ENCODE assay signal across 10 cellular contexts in the genomic region with DNA sequence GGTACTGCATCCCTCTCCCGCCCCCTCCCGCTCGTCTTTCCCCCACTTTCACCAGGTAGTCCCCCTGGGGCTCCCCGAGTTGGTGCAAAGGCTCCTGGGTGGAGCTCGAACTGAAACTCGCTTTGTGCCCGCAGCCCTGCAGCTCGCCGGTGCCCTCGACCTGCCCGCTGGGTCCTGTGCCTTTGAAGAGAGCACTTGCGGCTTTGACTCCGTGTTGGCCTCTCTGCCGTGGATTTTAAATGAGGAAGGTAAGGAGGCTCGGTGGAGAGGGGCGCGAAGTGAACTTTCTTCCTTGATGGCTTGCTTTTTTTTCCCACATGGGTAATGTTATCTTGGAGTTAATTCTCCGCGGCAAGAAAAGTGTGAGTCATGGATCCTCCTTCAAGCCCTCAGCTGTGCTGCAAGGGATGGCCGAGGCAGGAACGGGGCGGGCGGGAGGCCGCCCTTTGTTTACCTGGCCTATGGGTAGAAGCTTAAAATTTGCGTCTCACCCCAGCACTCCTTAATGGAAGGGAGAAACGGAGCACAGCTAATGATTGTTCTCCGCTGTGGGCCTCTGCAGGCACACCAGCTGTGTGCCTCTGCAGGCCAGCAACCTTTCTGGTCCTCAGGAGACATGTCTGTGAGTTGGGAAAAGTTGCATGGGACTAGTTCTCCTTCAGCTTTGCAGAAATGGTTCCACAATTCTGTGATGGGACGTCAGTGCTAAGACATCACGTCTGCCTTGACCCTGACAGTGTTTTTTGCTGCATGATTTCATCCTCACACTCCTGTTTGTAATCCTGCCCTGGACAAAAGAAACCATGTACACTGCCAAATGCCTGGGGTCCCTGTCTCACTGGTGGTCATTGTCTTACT. TPM values are rescaled to one million over a fixed set of nuclear protein-coding genes. Genes with fewer than 3 reads are reported as not detected.
DNase-seq lines count a peak whose midpoint lies in the region; ATAC-seq and TF ChIP-seq lines count a peak whose summit lies in the region.
"Had no signal": no experiment of that assay in that cellular context is flagged by ENCODE, and none has a peak within 500 bp of the region (broad histone marks: within the 10 kb centered on the region; RNA-seq: fewer than 3 reads in every experiment).

No MANE protein-coding gene starts in this region.

- TF ChIP-seq CTCF in coronary artery (IDR thresholded peaks at IDR 0.05) = no peak
- TF ChIP-seq CTCF in lower leg skin (IDR thresholded peaks at IDR 0.05) = no peak
- TF ChIP-seq CTCF in type B pancreatic cell (conservative IDR thresholded peaks at IDR 0.05) = no peak

- DNase-seq in activated CD4-positive, alpha-beta T cell treated with anti-CD3 and anti-CD28 coated beads, Interleukin-2, amount 10 ng/mL, durations not matched to agents 24 days and 14 days = no peak
- no peak for DNase-seq in activated CD4-positive, alpha-beta T cell treated with anti-CD3 and anti-CD28 coated beads, Interleukin-2, amount 50 U/mL, for 4 hours
- DNase-seq in coronary artery (ENCODE audit: low spot score) (peak; percentile 75), lower leg skin (ENCODE audit: low spot score in 2 of 2) (peak in 1 of 2 donors; percentile 91), type B pancreatic cell (ENCODE audit: extremely low spot score, unreplicated experiment) (no peak), SKM-1 (lab: John Stamatoyannopoulos, UW; ENCODE audit: unreplicated experiment) (no peak)

- intact Hi-C loops in activated CD4-positive, alpha-beta T cell treated with anti-CD3 and anti-CD28 coated beads, Interleukin-2, amount 10 ng/mL, durations not matched to agents 24 days and 14 days (cut with micrococcal nuclease) = no loop called here
- intact Hi-C loops in lower leg skin (cut with DNase I; ENCODE audit: low total_unique reads) = loop anchor here (10.0 kb wide), 1 partner anchor 380 kb away; no protein-coding TSS in a partner anchor

- H3K27me3 Mint-ChIP-seq in activated CD4-positive, alpha-beta T cell treated with anti-CD3 and anti-CD28 coated beads, Interleukin-2, amount 10 ng/mL, durations not matched to agents 24 days and 14 days = peaks cover 41% of the 10 kb centered on the region
- H3K27me3 Mint-ChIP-seq in type B pancreatic cell = peaks cover 49% of the 10 kb centered on the region

- H3K4me3 Mint-ChIP-seq in activated CD4-positive, alpha-beta T cell treated with anti-CD3 and anti-CD28 coated beads, Interleukin-2, amount 10 ng/mL, durations not matched to agents 24 days and 14 days = peak overlapping the region; percentile 54
- H3K4me3 Mint-ChIP-seq in type B pancreatic cell = peak overlapping the region; percentile 88

- H3K27ac ChIP-seq in coronary artery = peak overlapping the region; percentile 68 to 88
- H3K27ac ChIP-seq: SK-N-MC had no signal

- peaks cover 4% of the 10 kb centered on the region for H3K4me1 Mint-ChIP-seq in activated CD4-positive, alpha-beta T cell treated with anti-CD3 and anti-CD28 coated beads, Interleukin-2, amount 10 ng/mL, durations not matched to agents 24 days and 14 days
- H3K4me1 Mint-ChIP-seq in type B pancreatic cell (ENCODE audit: unreplicated experiment) = peaks cover 11% of the 10 kb centered on the region

- H3K36me3 Mint-ChIP-seq in activated CD4-positive, alpha-beta T cell treated with anti-CD3 and anti-CD28 coated beads, Interleukin-2, amount 10 ng/mL, durations not matched to agents 24 days and 14 days (ENCODE audit: low read depth) = no peaks in the 10 kb centered on the region
- no peaks in the 10 kb centered on the region for H3K36me3 Mint-ChIP-seq in type B pancreatic cell
- H3K36me3 Mint-ChIP-seq: CD4-positive, CD25-positive, alpha-beta regulatory T cell had no signal

- no peaks in the 10 kb centered on the region for H3K9me3 Mint-ChIP-seq in activated CD4-positive, alpha-beta T cell treated with anti-CD3 and anti-CD28 coated beads, Interleukin-2, amount 10 ng/mL, durations not matched to agents 24 days and 14 days
- peaks cover 4% of the 10 kb centered on the region for H3K9me3 Mint-ChIP-seq in type B pancreatic cell

- ATAC-seq in HG02588 (IDR thresholded peaks at IDR 0.05; ENCODE audit: unreplicated experiment) = no peak
- no peak for ATAC-seq in GM21717 (IDR thresholded peaks at IDR 0.05; ENCODE audit: unreplicated experiment)

- peak overlapping the region; percentile 89 for H3K4me3 ChIP-seq in coronary artery
- H3K4me3 ChIP-seq in lower leg skin (ENCODE audit: low read depth, poor library complexity, severe bottlenecking) = peak overlapping the region; percentile 47
- H3K4me3 ChIP-seq: SK-N-MC had no signal

- no peak overlapping the region for H3K27ac Mint-ChIP-seq in activated CD4-positive, alpha-beta T cell treated with anti-CD3 and anti-CD28 coated beads, Interleukin-2, amount 10 ng/mL, durations not matched to agents 24 days and 14 days
- H3K27ac Mint-ChIP-seq in type B pancreatic cell = no peak overlapping the region
- H3K27ac Mint-ChIP-seq: CD4-positive, CD25-positive, alpha-beta regulatory T cell had no signal

- TF ChIP-seq POLR2A in lower leg skin (IDR thresholded peaks at IDR 0.05) = no peak

- WGBS in lower leg skin, 2 donors = 11 to 16% methylated on average over 21 to 29 of the region's 29 CpGs

RNA-seq across cellular contexts. Expression of a gene that starts 1.0 kb away (rescaled TPM):
- not detected in 2 replicates for total RNA-seq in activated CD4-positive, alpha-beta T cell treated with anti-CD3 and anti-CD28 coated beads, Interleukin-2, amount 10 ng/mL, durations not matched to agents 24 days and 14 days
- 10 to 100 TPM in 2 of 4 donors, 1 to 10 TPM in 2; 5.7 to 14.1 (median 9.9) TPM for total RNA-seq in lower leg skin
- 2.2 and 4.0 TPM in 2 replicates for total RNA-seq in type B pancreatic cell (ENCODE audit: low replicate concordance)
